ENCODE assay signal across 32 cellular contexts in genomic region chr6:45458672-45459071, GRCh38.
"Had no signal": no experiment of that assay in that cellular context is flagged by ENCODE, and none has a peak within 500 bp of the region (broad histone marks: within the 10 kb centered on the region; RNA-seq: fewer than 3 reads in every experiment).

No MANE protein-coding gene starts in this region.

- H3K36me3 ChIP-seq: MG63 had no signal

- H3K27me3 ChIP-seq: MG63, SJSA1 had no signal

- H3K9me3 ChIP-seq: MG63, SJSA1, SK-N-SH had no signal

- H3K4me2 ChIP-seq: PC-9, SK-N-SH had no signal

- H3K9ac ChIP-seq: SK-N-SH had no signal

- DNase-seq: Kasumi-1, MG63, NCI-H1048, NCI-H1092 treated with DMSO at 0.1 percent for 48 hours, NCI-H1105 treated with DMSO at 0.1 percent for 48 hours, NCI-H1417, NCI-H1436, NCI-H146, NCI-H1694, NCI-H187, NCI-H1930, NCI-H2029 treated with DMSO at 0.1 percent for 48 hours, NCI-H2081 treated with DMSO at 0.1 percent for 48 hours, NCI-H2107, NCI-H2171, NCI-H226, NCI-H446 treated with DMSO at 0.1 percent for 48 hours, NCI-H510A, NCI-H524, NCI-H526, NCI-H69, NCI-H748 treated with DMSO at 0.1 percent for 48 hours, NCI-H82, PC-9, SHP77, SIG-M5, SK-N-SH, SW 1271 had no signal

- H3K27ac ChIP-seq: PC-9, RWPE1, SJSA1 had no signal

- H2AFZ ChIP-seq: PC-9 had no signal

- H3K4me3 ChIP-seq: MG63, PC-9, SJSA1 had no signal

- ATAC-seq: Panc1, Right ventricle myocardium inferior had no signal
